Comparison of ENCODE assay signal across 8 cellular contexts in the genomic region with DNA sequence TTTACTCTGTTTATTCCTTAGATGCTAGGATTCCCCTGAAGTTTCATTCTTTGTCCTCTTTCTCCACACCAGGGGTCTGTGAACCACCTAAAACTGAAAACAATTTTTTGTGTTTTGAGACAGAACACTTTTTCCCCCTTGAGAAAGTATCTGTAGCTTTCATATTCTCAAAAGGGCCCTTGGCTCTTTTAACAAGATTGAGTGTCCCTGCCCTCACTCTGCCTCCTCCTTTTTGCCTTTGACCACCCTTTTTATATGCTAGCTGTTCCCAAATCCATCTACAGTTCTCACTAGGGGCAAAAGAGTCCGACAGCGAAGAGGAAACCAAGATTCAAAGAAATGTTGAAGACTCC. TPM values are rescaled to one million over a fixed set of nuclear protein-coding genes. Genes with fewer than 3 reads are reported as not detected.
DNase-seq lines count a peak whose midpoint lies in the region; ATAC-seq and TF ChIP-seq lines count a peak whose summit lies in the region.

No MANE protein-coding gene starts in this region.

- no peak for TF ChIP-seq CTCF in DOHH2 (IDR thresholded peaks at IDR 0.05; ENCODE audit: low read depth, low read length, poor library complexity, severe bottlenecking)
- TF ChIP-seq CTCF in RWPE1 (conservative IDR thresholded peaks at IDR 0.05; ENCODE audit: low read depth): no peak
- no peak for TF ChIP-seq CTCF in esophagus muscularis mucosa (IDR thresholded peaks at IDR 0.05)
- TF ChIP-seq CTCF in progenitor cell of endocrine pancreas (IDR thresholded peaks at IDR 0.05; ENCODE audit: unreplicated experiment): no peak

- no peak for TF ChIP-seq POLR2A in esophagus muscularis mucosa (IDR thresholded peaks at IDR 0.05; ENCODE audit: low read depth)

- H3K9me3 Mint-ChIP-seq in progenitor cell of endocrine pancreas (ENCODE audit: low read depth): no peaks in the 10 kb centered on the region

- H3K4me3 ChIP-seq in DOHH2 (ENCODE audit: low read length) (peak overlapping the region; percentile 89), esophagus muscularis mucosa (peak overlapping the region; percentile 82 to 99 (median 93))

- H3K27me3 ChIP-seq in DOHH2 (ENCODE audit: control insufficient read depth, low read length) (no peaks in the 10 kb centered on the region), esophagus muscularis mucosa (no peaks in the 10 kb centered on the region)

- DNase-seq in RWPE1 (ENCODE audit: low spot score) (no peak), esophagus muscularis mucosa (ENCODE audit: extremely low spot score) (no peak), progenitor cell of endocrine pancreas (ENCODE audit: low spot score, unreplicated experiment) (no peak), NCI-H2029 (lab: John Stamatoyannopoulos, UW) (no peak), SIG-M5 treated with dmso at 0.1 percent for 504 hours (lab: John Stamatoyannopoulos, UW; ENCODE audit: unreplicated experiment) (no peak), SK-N-DZ (ENCODE audit: low spot score) (no peak)

- peaks cover 28% of the 10 kb centered on the region for H3K4me1 Mint-ChIP-seq in progenitor cell of endocrine pancreas (ENCODE audit: low read depth)

- TF ChIP-seq EP300 in esophagus muscularis mucosa (IDR thresholded peaks at IDR 0.05): no peak

- H3K4me3 Mint-ChIP-seq in progenitor cell of endocrine pancreas (ENCODE audit: low read depth): peak overlapping the region; percentile 85

- WGBS in esophagus muscularis mucosa: 18% methylated on average over 2 of the region's 2 CpGs

- peak overlapping the region; percentile 92 for H3K4me2 ChIP-seq in DOHH2 (ENCODE audit: low read length)

- peak overlapping the region; percentile 36 for H3K27ac ChIP-seq in DOHH2 (ENCODE audit: low read depth, low read length)
- H3K27ac ChIP-seq in RWPE1: peak overlapping the region; percentile 92
- peak overlapping the region; percentile 80 to 98 (median 96) for H3K27ac ChIP-seq in esophagus muscularis mucosa (replicated peaks in 1 of 4)

- peaks cover 9% of the 10 kb centered on the region for H3K36me3 Mint-ChIP-seq in progenitor cell of endocrine pancreas (ENCODE audit: insufficient read depth)

- no peaks in the 10 kb centered on the region for H3K9me2 ChIP-seq in DOHH2 (replicated peaks; ENCODE audit: control insufficient read depth, low read length)

- peak overlapping the region; percentile 93 for H3K27ac Mint-ChIP-seq in progenitor cell of endocrine pancreas

- H3K36me3 ChIP-seq in DOHH2 (ENCODE audit: control insufficient read depth, low read length) (peaks cover 26% of the 10 kb centered on the region), esophagus muscularis mucosa (no peaks in the 10 kb centered on the region)

- H3K79me2 ChIP-seq in DOHH2 (ENCODE audit: control insufficient read depth, low read length): peaks cover 37% of the 10 kb centered on the region

- H3K9me3 ChIP-seq in DOHH2 (ENCODE audit: control insufficient read depth, insufficient read depth, low read length): no peaks in the 10 kb centered on the region
- H3K9me3 ChIP-seq in esophagus muscularis mucosa: no peaks in the 10 kb centered on the region

- no peak for ATAC-seq in HG02970 (IDR thresholded peaks at IDR 0.05; ENCODE audit: low FRiP score, unreplicated experiment)

- intact Hi-C loops in esophagus muscularis mucosa (cut with DNase I): loop anchor here (5.0 kb wide), 4 partner anchors 42 to 197 kb away; a partner anchor contains a TSS

- peaks cover 30% of the 10 kb centered on the region for H3K4me1 ChIP-seq in DOHH2 (ENCODE audit: control insufficient read depth, low read length)
- peaks cover 22 to 41% (median 37%) of the 10 kb centered on the region in 4 donors for H3K4me1 ChIP-seq in esophagus muscularis mucosa

- CTCF ChIA-PET in RWPE1 (lab: Yijun Ruan, JAX): no interaction called here

- POLR2A ChIA-PET in RWPE1 (lab: Yijun Ruan, JAX; ENCODE audit: low non-redundant PET): interaction anchor here (0.6 to 0.8 kb wide), 3 partner anchors 126 to 1571 kb away, joined by 3 to 4 read pairs (median 3); no protein-coding TSS in a partner anchor

- no peaks in the 10 kb centered on the region for H3F3A ChIP-seq in DOHH2 (ENCODE audit: control insufficient read depth, insufficient read depth)

- no peaks in the 10 kb centered on the region for H3K27me3 Mint-ChIP-seq in progenitor cell of endocrine pancreas

- H4K20me1 ChIP-seq in DOHH2 (ENCODE audit: control insufficient read depth, insufficient read depth, low read depth, low read length): no peaks in the 10 kb centered on the region

RNA-seq across cellular contexts. Expression of a gene that starts 0.9 kb away (rescaled TPM):
- total RNA-seq in esophagus muscularis mucosa (100 to 1,000 TPM; 103 to 199 (median 151) TPM), progenitor cell of endocrine pancreas (45.6 and 49.9 TPM in 2 replicates)
- polyA plus RNA-seq in SK-N-DZ (2014; cell fraction: cytosol; rRNA removed): 13.9 and 18.0 TPM in 2 replicates
- polyA plus RNA-seq in SK-N-DZ (2014; cell fraction: nucleus; rRNA removed): 26.4 and 34.5 TPM in 2 replicates

Comparison
In these comparisons a context has a peak if more than half of its experiments do, and no peak if none do; other contexts are left out.
1. H3K27ac ChIP-seq: peak in every context shown above with its lines; median percentile 96 in esophagus muscularis mucosa; 92 in RWPE1; 36 in DOHH2.